ENCODE assay signal across 22 cellular contexts in the genomic region with DNA sequence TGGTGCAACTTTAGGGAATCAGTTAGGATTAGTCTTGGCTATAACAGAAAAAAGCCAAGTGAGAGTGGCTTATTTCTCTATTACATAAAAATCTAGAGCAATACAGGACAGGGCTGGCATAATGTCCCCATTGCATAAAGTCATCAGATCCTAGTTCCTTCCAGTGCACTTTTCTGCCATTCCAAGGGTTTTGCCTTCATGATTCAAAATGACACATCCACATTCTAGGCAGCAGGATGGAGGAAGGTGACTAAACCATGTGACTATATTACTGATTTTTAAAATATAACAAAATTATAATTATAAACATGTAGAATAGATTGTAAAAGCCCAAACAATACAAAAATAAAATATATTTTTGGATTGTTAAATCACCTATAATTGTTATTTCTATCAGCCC. TPM values are rescaled to one million over a fixed set of nuclear protein-coding genes. Genes with fewer than 3 reads are reported as not detected.
DNase-seq lines count a peak whose midpoint lies in the region; ATAC-seq and TF ChIP-seq lines count a peak whose summit lies in the region.
"Had no signal": no experiment of that assay in that cellular context is flagged by ENCODE, and none has a peak within 500 bp of the region (broad histone marks: within the 10 kb centered on the region; RNA-seq: fewer than 3 reads in every experiment).

No MANE protein-coding gene starts in this region.

- no peak overlapping the region for H2BK15ac ChIP-seq in mesenchymal stem cell (ENCODE audit: low read depth, poor library complexity, severe bottlenecking)

- H3K27ac ChIP-seq in mesenchymal stem cell (ENCODE audit: low read length, poor library complexity, severe bottlenecking) = peak overlapping the region; percentile 48
- H3K27ac ChIP-seq: neutrophil had no signal

- no peak overlapping the region for H2AFZ ChIP-seq in mesenchymal stem cell (ENCODE audit: low read depth, low read length)

- TF ChIP-seq CTCF in AG10803 (conservative IDR thresholded peaks at IDR 0.05; ENCODE audit: low read length) = no peak

- no peaks in the 10 kb centered on the region for H3K9me3 ChIP-seq in mesenchymal stem cell (ENCODE audit: control insufficient read depth, low read length)
- H3K9me3 ChIP-seq: A549, esophagus muscularis mucosa, neutrophil had no signal

- H3K36me3 ChIP-seq in mesenchymal stem cell (ENCODE audit: control insufficient read depth in 1 of 2, insufficient read depth in 2 of 2, low read depth in 1 of 2, low read length in 2 of 2) = no peaks in the 10 kb centered on the region
- H3K36me3 ChIP-seq: esophagus muscularis mucosa, neutrophil had no signal

- H2AK5ac ChIP-seq in mesenchymal stem cell (ENCODE audit: low read length, severe bottlenecking) = no peak overlapping the region

- H3K18ac ChIP-seq in mesenchymal stem cell (ENCODE audit: low read depth in 1 of 2, low read length in 2 of 2) = peak overlapping the region; percentile 18 to 67

- no peak overlapping the region for H2BK5ac ChIP-seq in mesenchymal stem cell (ENCODE audit: low read depth, low read length, poor library complexity, severe bottlenecking)

- H3K4me1 ChIP-seq in mesenchymal stem cell (ENCODE audit: control insufficient read depth, insufficient read depth, low read depth, low read length) = peaks cover 6% of the 10 kb centered on the region

- H3K4ac ChIP-seq in mesenchymal stem cell (ENCODE audit: low read depth in 1 of 2, low read length in 2 of 2) = no peak overlapping the region

- no peak overlapping the region for H4K8ac ChIP-seq in mesenchymal stem cell (ENCODE audit: low read length)

- no peak overlapping the region for H3K4me2 ChIP-seq in mesenchymal stem cell (ENCODE audit: low read length, poor library complexity, severe bottlenecking)

- no peaks in the 10 kb centered on the region for H3K79me1 ChIP-seq in mesenchymal stem cell (replicated peaks; ENCODE audit: low read length, poor library complexity, severe bottlenecking)

- H2BK120ac ChIP-seq in mesenchymal stem cell (ENCODE audit: low read depth, low read length) = no peak overlapping the region

- H3K27me3 ChIP-seq in mesenchymal stem cell (ENCODE audit: control insufficient read depth in 1 of 2, insufficient read depth in 1 of 2, low read length in 2 of 2) = no peaks in the 10 kb centered on the region
- H3K27me3 ChIP-seq: esophagus muscularis mucosa, neutrophil had no signal

- intact Hi-C loops in sciatic nerve (cut with DNase I) = no loop called here

- H2BK12ac ChIP-seq in mesenchymal stem cell (ENCODE audit: low read length in 2 of 2) = no peak overlapping the region

- DNase-seq in AG10803 (ENCODE audit: low read depth) (peak; percentile 22), M059J (ENCODE audit: low read depth) (peak; percentile 67), dermis blood vessel endothelial cell (peak; percentile 36), mesenchymal stem cell (no peak), MV-4-11 (lab: John Stamatoyannopoulos, UW) (no peak), sciatic nerve (ENCODE audit: low spot score) (no peak)
- no peak for DNase-seq in activated CD4-positive, alpha-beta T cell treated with anti-CD3 and anti-CD28 coated beads, Interleukin-2, amount 50 U/mL, for 4 hours
- DNase-seq in activated effector memory CD4-positive, alpha-beta T cell treated with Interleukin-2 at 50 U/mL for 16 hours = no peak
- DNase-seq: activated B cell treated with CpG ODN at 0.5 μM for 24 hours; activated CD4-positive, alpha-beta memory T cell treated with anti-CD3 and anti-CD28 coated beads for 36 hours; activated naive CD8-positive, alpha-beta T cell treated with anti-CD3 and anti-CD28 coated beads, Interleukin-2, amount 10 ng/mL, durations not matched to agents 7 days and 5 days; effector memory CD4-positive, alpha-beta T cell; KG1; kidney; NCI-H1092; NCI-H526; stimulated activated CD4-positive, alpha-beta T cell treated with anti-CD3 and anti-CD28 coated beads, Interleukin-2, amount 100 ng/mL, for 24 hours; substantia nigra had no signal

- no peak for ATAC-seq in sciatic nerve
- ATAC-seq: A549 had no signal

- no peak overlapping the region for H3K23ac ChIP-seq in mesenchymal stem cell (ENCODE audit: low read length in 2 of 2)

- peak overlapping the region; percentile 65 for H3K9ac ChIP-seq in mesenchymal stem cell (ENCODE audit: low read length)

- H3K4me3 ChIP-seq in AG10803 (ENCODE audit: low read length) (no peak overlapping the region), mesenchymal stem cell (ENCODE audit: insufficient read depth in 1 of 2, low read depth in 1 of 2, low read length in 2 of 2) (no peak overlapping the region)
- H3K4me3 ChIP-seq: A549, esophagus muscularis mucosa, smooth muscle cell had no signal

- no peak overlapping the region for H4K91ac ChIP-seq in mesenchymal stem cell (ENCODE audit: low read length)

- H3K14ac ChIP-seq in mesenchymal stem cell (ENCODE audit: low read length in 2 of 2) = no peak overlapping the region

RNA-seq across cellular contexts. Expression of gene JUN, which starts 18.8 kb away (rescaled TPM):
- total RNA-seq in M059J (2014; rRNA removed; shearing (Covaris generic)) = 49.3 and 85.5 TPM in 2 replicates
- total RNA-seq in dermis blood vessel endothelial cell (73.5 and 159 TPM in 2 replicates), sciatic nerve (179 TPM)
- 118 TPM for polyA plus RNA-seq in mesenchymal stem cell (2013, experiment 1 of 2)
- 114 TPM for polyA plus RNA-seq in mesenchymal stem cell (2013, experiment 2 of 2)

Comparison
In these comparisons a context has a peak if more than half of its experiments do, and no peak if none do; other contexts are left out.
1. DNase-seq: peak in AG10803 (single experiment), M059J (single experiment) and dermis blood vessel endothelial cell (single experiment); none in mesenchymal stem cell (single experiment), MV-4-11 (single experiment), activated CD4-positive, alpha-beta T cell treated with anti-CD3 and anti-CD28 coated beads, Interleukin-2, amount 50 U/mL, for 4 hours (0 of 2), activated effector memory CD4-positive, alpha-beta T cell treated with Interleukin-2 at 50 U/mL for 16 hours (single experiment) and sciatic nerve (single experiment).